Comparison of ENCODE assay signal across 40 cellular contexts in genomic region chr12:71297930-71298329, GRCh38.
"Had no signal": no experiment of that assay in that cellular context is flagged by ENCODE, and none has a peak within 500 bp of the region (broad histone marks: within the 10 kb centered on the region; RNA-seq: fewer than 3 reads in every experiment).

No MANE protein-coding gene starts in this region.

- H3K4me3 Mint-ChIP-seq: activated CD4-positive, alpha-beta memory T cell treated with anti-CD3 and anti-CD28 coated beads for 36 hours; activated CD4-positive, alpha-beta T cell treated with anti-CD3 and anti-CD28 coated beads for 36 hours; activated CD4-positive, alpha-beta T cell treated with anti-CD3 and anti-CD28 coated beads, Interleukin-2, amount 10 ng/mL, durations not matched to agents 7 days and 5 days; activated CD8-positive, alpha-beta memory T cell treated with anti-CD3 and anti-CD28 coated beads, Interleukin-2, amount 10 ng/mL, durations not matched to agents 7 days and 5 days; activated CD8-positive, alpha-beta T cell treated with anti-CD3 and anti-CD28 coated beads, Interleukin-2, amount 10 ng/mL, durations not matched to agents 7 days and 5 days; activated naive CD4-positive, alpha-beta T cell treated with anti-CD3 and anti-CD28 coated beads for 36 hours; activated naive CD8-positive, alpha-beta T cell treated with anti-CD3 and anti-CD28 coated beads for 36 hours; activated T-cell treated with anti-CD3 and anti-CD28 coated beads, Interleukin-2, amount 50 U/mL, for 4 hours; activated T-cell treated with anti-CD3 and anti-CD28 coated beads, Interleukin-2, amount 50 U/mL, for 72 hours; activated T-helper 1 cell treated with anti-CD3 and anti-CD28 coated beads, Interleukin-12 subunit alpha, Interleukin-12 subunit beta, Interleukin-2, Interleukin-4 antibody, amounts not matched to agents 30 ng/mL and 10 ng/mL and 1 ng/mL, durations not matched to agents 14 hours and 24 hours and 36 hours; activated T-helper 17 cell treated with anti-CD3 and anti-CD28 coated beads, Interleukin-2, amount 50 U/mL, for 72 hours; T-helper 1 cell treated with Interleukin-12 subunit alpha and Interleukin-12 subunit beta and Interleukin-4 antibody, amounts not matched to agents 30 μg/mL and 1 μg/mL, for 36 hours; T-helper 2 cell treated with Interferon-gamma antibody and Interleukin-4, amounts not matched to agents 5 μg/mL and 100 μg/mL, for 36 hours; WTC11 had no signal

- FAIRE-seq: astrocyte, TTC549 had no signal

- H3K9me3 Mint-ChIP-seq: activated CD4-positive, alpha-beta memory T cell treated with anti-CD3 and anti-CD28 coated beads for 36 hours; activated CD4-positive, alpha-beta T cell treated with anti-CD3 and anti-CD28 coated beads, Interleukin-2, amount 10 ng/mL, durations not matched to agents 7 days and 5 days; activated naive CD4-positive, alpha-beta T cell treated with anti-CD3 and anti-CD28 coated beads for 36 hours; activated naive CD8-positive, alpha-beta T cell treated with anti-CD3 and anti-CD28 coated beads for 36 hours; activated T-cell treated with anti-CD3 and anti-CD28 coated beads, Interleukin-2, amount 50 U/mL, for 4 hours; activated T-helper 1 cell treated with anti-CD3 and anti-CD28 coated beads, Interleukin-12 subunit alpha, Interleukin-12 subunit beta, Interleukin-2, Interleukin-4 antibody, amounts not matched to agents 30 ng/mL and 10 ng/mL and 1 ng/mL, durations not matched to agents 14 hours and 24 hours and 36 hours; T-helper 2 cell treated with Interferon-gamma antibody and Interleukin-4, amounts not matched to agents 5 μg/mL and 100 μg/mL, for 36 hours had no signal

- H3K27ac ChIP-seq: adrenal gland, body of pancreas, brain microvascular endothelial cell, breast epithelium, WERI-Rb-1 had no signal

- H3K36me3 Mint-ChIP-seq: activated CD4-positive, alpha-beta memory T cell treated with anti-CD3 and anti-CD28 coated beads for 36 hours; activated CD8-positive, alpha-beta memory T cell treated with anti-CD3 and anti-CD28 coated beads, Interleukin-2, amount 10 ng/mL, durations not matched to agents 7 days and 5 days; activated naive CD4-positive, alpha-beta T cell treated with anti-CD3 and anti-CD28 coated beads, Interleukin-2, amount 50 U/mL, for 72 hours; activated naive CD8-positive, alpha-beta T cell treated with anti-CD3 and anti-CD28 coated beads for 36 hours; WTC11 had no signal

- H3K36me3 ChIP-seq: adrenal gland, brain microvascular endothelial cell, breast epithelium, WERI-Rb-1 had no signal

- H3K27ac Mint-ChIP-seq: activated CD4-positive, alpha-beta memory T cell treated with anti-CD3 and anti-CD28 coated beads for 36 hours; activated CD4-positive, alpha-beta T cell treated with anti-CD3 and anti-CD28 coated beads for 36 hours; activated CD4-positive, alpha-beta T cell treated with anti-CD3 and anti-CD28 coated beads, Interleukin-2, amount 10 ng/mL, durations not matched to agents 7 days and 5 days; activated CD8-positive, alpha-beta memory T cell treated with anti-CD3 and anti-CD28 coated beads, Interleukin-2, amount 10 ng/mL, durations not matched to agents 7 days and 5 days; activated CD8-positive, alpha-beta T cell treated with anti-CD3 and anti-CD28 coated beads, Interleukin-2, amount 10 ng/mL, durations not matched to agents 7 days and 5 days; activated naive CD4-positive, alpha-beta T cell treated with anti-CD3 and anti-CD28 coated beads for 36 hours; activated naive CD4-positive, alpha-beta T cell treated with anti-CD3 and anti-CD28 coated beads, Interleukin-2, amount 50 U/mL, for 72 hours; activated naive CD8-positive, alpha-beta T cell treated with anti-CD3 and anti-CD28 coated beads for 36 hours; activated T-cell treated with anti-CD3 and anti-CD28 coated beads, Interleukin-2, amount 50 U/mL, for 72 hours; activated T-helper 1 cell treated with anti-CD3 and anti-CD28 coated beads, Interleukin-12 subunit alpha, Interleukin-12 subunit beta, Interleukin-2, Interleukin-4 antibody, amounts not matched to agents 30 ng/mL and 10 ng/mL and 1 ng/mL, durations not matched to agents 14 hours and 24 hours and 36 hours; activated T-helper 17 cell treated with anti-CD3 and anti-CD28 coated beads, Interleukin-2, amount 50 U/mL, for 72 hours; T-helper 1 cell treated with Interleukin-12 subunit alpha and Interleukin-12 subunit beta and Interleukin-4 antibody, amounts not matched to agents 30 μg/mL and 1 μg/mL, for 36 hours; T-helper 2 cell treated with Interferon-gamma antibody and Interleukin-4, amounts not matched to agents 5 μg/mL and 100 μg/mL, for 36 hours; WTC11 had no signal

- H3K4me3 ChIP-seq: adrenal gland, body of pancreas, breast epithelium had no signal

- H3K27me3 Mint-ChIP-seq: activated CD4-positive, alpha-beta memory T cell treated with anti-CD3 and anti-CD28 coated beads for 36 hours; activated CD4-positive, alpha-beta T cell treated with anti-CD3 and anti-CD28 coated beads for 36 hours; activated CD4-positive, alpha-beta T cell treated with anti-CD3 and anti-CD28 coated beads, Interleukin-2, amount 10 ng/mL, durations not matched to agents 7 days and 5 days; activated CD8-positive, alpha-beta memory T cell treated with anti-CD3 and anti-CD28 coated beads, Interleukin-2, amount 10 ng/mL, durations not matched to agents 7 days and 5 days; activated T-helper 17 cell treated with anti-CD3 and anti-CD28 coated beads, Interleukin-2, amount 50 U/mL, for 72 hours had no signal

- DNase-seq: activated CD4-positive, alpha-beta memory T cell treated with anti-CD3 and anti-CD28 coated beads for 36 hours; activated CD4-positive, alpha-beta T cell treated with anti-CD3 and anti-CD28 coated beads for 1 hour; activated CD4-positive, alpha-beta T cell treated with anti-CD3 and anti-CD28 coated beads for 36 hours; activated CD4-positive, alpha-beta T cell treated with anti-CD3 and anti-CD28 coated beads for 48 hours; activated CD4-positive, alpha-beta T cell treated with anti-CD3 and anti-CD28 coated beads, Interleukin-2, amount 10 ng/mL, durations not matched to agents 7 days and 5 days; activated CD4-positive, CD25-positive, alpha-beta regulatory T cell; activated CD8-positive, alpha-beta memory T cell treated with anti-CD3 and anti-CD28 coated beads for 24 hours; activated CD8-positive, alpha-beta memory T cell treated with anti-CD3 and anti-CD28 coated beads, Interleukin-2, amount 10 ng/mL, durations not matched to agents 7 days and 5 days; activated CD8-positive, alpha-beta T cell treated with anti-CD3 and anti-CD28 coated beads, Interleukin-2, amount 10 ng/mL, durations not matched to agents 7 days and 5 days; activated effector memory CD4-positive, alpha-beta T cell treated with anti-CD3 and anti-CD28 coated beads, Interleukin-2, amount 50 U/mL, for 16 hours; activated gamma-delta T cell treated with Interleukin-2 at 50 U/mL for 16 hours; activated naive CD4-positive, alpha-beta T cell; activated naive CD4-positive, alpha-beta T cell treated with anti-CD3 and anti-CD28 coated beads for 36 hours; activated naive CD4-positive, alpha-beta T cell treated with anti-CD3 and anti-CD28 coated beads, Interleukin-2, amount 50 U/mL, for 16 hours; activated naive CD8-positive, alpha-beta T cell treated with anti-CD3 and anti-CD28 coated beads for 36 hours; activated T-cell treated with anti-CD3 and anti-CD28 coated beads for 4 hours; activated T-cell treated with anti-CD3 and anti-CD28 coated beads, Interleukin-2, amount 50 U/mL, for 1 hour; activated T-cell treated with anti-CD3 and anti-CD28 coated beads, Interleukin-2, amount 50 U/mL, for 4 hours; activated T-cell treated with anti-CD3 and anti-CD28 coated beads, Interleukin-2, amount 50 U/mL, for 72 hours; adrenal gland; amniotic stem cell; aorta; body of pancreas; brain microvascular endothelial cell; central memory CD4-positive, alpha-beta T cell; SW 1271; T-helper 1 cell; T-helper 2 cell; T-helper 9 cell; WERI-Rb-1 had no signal

- H3K27me3 ChIP-seq: adrenal gland, body of pancreas, brain microvascular endothelial cell, breast epithelium had no signal

- H3K4me1 Mint-ChIP-seq: activated CD4-positive, alpha-beta T cell treated with anti-CD3 and anti-CD28 coated beads for 36 hours; activated CD4-positive, alpha-beta T cell treated with anti-CD3 and anti-CD28 coated beads, Interleukin-2, amount 10 ng/mL, durations not matched to agents 7 days and 5 days; activated CD8-positive, alpha-beta memory T cell treated with anti-CD3 and anti-CD28 coated beads, Interleukin-2, amount 10 ng/mL, durations not matched to agents 7 days and 5 days; activated naive CD8-positive, alpha-beta T cell treated with anti-CD3 and anti-CD28 coated beads for 36 hours; activated T-helper 17 cell treated with anti-CD3 and anti-CD28 coated beads, Interleukin-2, amount 50 U/mL, for 72 hours; WTC11 had no signal

- H3K9me3 ChIP-seq: adrenal gland, body of pancreas, breast epithelium had no signal

- H3K4me1 ChIP-seq: adrenal gland, body of pancreas, breast epithelium had no signal

- ATAC-seq: activated CD4-positive, alpha-beta T cell treated with anti-CD3 and anti-CD28 coated beads for 36 hours; activated CD4-positive, CD25-positive, alpha-beta regulatory T cell treated with anti-CD3 and anti-CD28 coated beads, Interleukin-2, amount 50 U/mL, for 24 hours; activated CD8-positive, alpha-beta memory T cell treated with anti-CD3 and anti-CD28 coated beads, Interleukin-2, amount 10 ng/mL, durations not matched to agents 7 days and 5 days; activated CD8-positive, alpha-beta T cell treated with anti-CD3 and anti-CD28 coated beads, Interleukin-2, amount 10 ng/mL, durations not matched to agents 7 days and 5 days; activated naive CD4-positive, alpha-beta T cell treated with anti-CD3 and anti-CD28 coated beads, Interleukin-2, amount 50 U/mL, for 72 hours; activated T-cell treated with anti-CD3 and anti-CD28 coated beads, Interleukin-2, amount 50 U/mL, for 4 hours; activated T-cell treated with anti-CD3 and anti-CD28 coated beads, Interleukin-2, amount 50 U/mL, for 72 hours; activated T-helper 17 cell treated with anti-CD3 and anti-CD28 coated beads, Interleukin-2, amount 50 U/mL, for 72 hours; body of pancreas; WTC11 had no signal
